1 cellular context compared by ENCODE assay signal in genomic region chr2:219228745-219229374, GRCh38.
TF ChIP-seq lines count a peak whose summit lies in the region.

No MANE protein-coding gene starts in this region.

TF ChIP-seq in HepG2, 621 proteins besides CTCF, POLR2A, EP300 and RAD21 (continued from another document and continues in another):
- TF ChIP-seq ZNF646 (CRISPR knock-in tag; IDR thresholded peaks at IDR 0.05): no peak
- TF ChIP-seq PITX1 (CRISPR knock-in tag; IDR thresholded peaks at IDR 0.05): no peak
- no peak for TF ChIP-seq BHLHE40 (IDR thresholded peaks at IDR 0.05; ENCODE audit: low read length)
- TF ChIP-seq IKZF4 (CRISPR knock-in tag; IDR thresholded peaks at IDR 0.05; ENCODE audit: borderline replicate concordance, low read depth, not compliant biosample characterization): no peak
- TF ChIP-seq MAX (IDR thresholded peaks at IDR 0.05): no peak
- no peak for TF ChIP-seq PHF20 (CRISPR knock-in tag; IDR thresholded peaks at IDR 0.05)
- no peak for TF ChIP-seq HDAC1 (CRISPR knock-in tag; IDR thresholded peaks at IDR 0.05)
- TF ChIP-seq NFKB2 (CRISPR knock-in tag; IDR thresholded peaks at IDR 0.05; ENCODE audit: borderline replicate concordance): no peak
- no peak for TF ChIP-seq ZNF740 (CRISPR knock-in tag; IDR thresholded peaks at IDR 0.05)
- TF ChIP-seq GATA4 (IDR thresholded peaks at IDR 0.05; ENCODE audit: borderline replicate concordance, low read depth): no peak
- TF ChIP-seq HMGA1 (CRISPR knock-in tag; conservative IDR thresholded peaks at IDR 0.05): no peak
- TF ChIP-seq GABPB1 (CRISPR knock-in tag; IDR thresholded peaks at IDR 0.05): no peak
- TF ChIP-seq MAFG (CRISPR knock-in tag; IDR thresholded peaks at IDR 0.05): no peak
- TF ChIP-seq PTBP1 (IDR thresholded peaks at IDR 0.05; ENCODE audit: low read depth, low read length, poor library complexity, severe bottlenecking): no peak
- no peak for TF ChIP-seq CBFB (CRISPR knock-in tag; IDR thresholded peaks at IDR 0.05)
- no peak for TF ChIP-seq ZNF17 (CRISPR knock-in tag; IDR thresholded peaks at IDR 0.05)
- TF ChIP-seq CREB1 (IDR thresholded peaks at IDR 0.05): no peak
- no peak for TF ChIP-seq CREB1 (CRISPR knock-in tag; IDR thresholded peaks at IDR 0.05)
- TF ChIP-seq MAFF (IDR thresholded peaks at IDR 0.05; ENCODE audit: low read depth, low read length): no peak
- 0 out of 2 replicates have a peak, but pooled peaks have one; percentile 38 for TF ChIP-seq SP140L (CRISPR knock-in tag; IDR thresholded peaks at IDR 0.05; ENCODE audit: borderline replicate concordance)
- TF ChIP-seq ZNF878 (CRISPR knock-in tag; IDR thresholded peaks at IDR 0.05): no peak
- TF ChIP-seq PHF8 (CRISPR knock-in tag; IDR thresholded peaks at IDR 0.05): no peak
- no peak for TF ChIP-seq HDAC6 (IDR thresholded peaks at IDR 0.05; ENCODE audit: low read depth, low read length)
- TF ChIP-seq, protein P1, sequence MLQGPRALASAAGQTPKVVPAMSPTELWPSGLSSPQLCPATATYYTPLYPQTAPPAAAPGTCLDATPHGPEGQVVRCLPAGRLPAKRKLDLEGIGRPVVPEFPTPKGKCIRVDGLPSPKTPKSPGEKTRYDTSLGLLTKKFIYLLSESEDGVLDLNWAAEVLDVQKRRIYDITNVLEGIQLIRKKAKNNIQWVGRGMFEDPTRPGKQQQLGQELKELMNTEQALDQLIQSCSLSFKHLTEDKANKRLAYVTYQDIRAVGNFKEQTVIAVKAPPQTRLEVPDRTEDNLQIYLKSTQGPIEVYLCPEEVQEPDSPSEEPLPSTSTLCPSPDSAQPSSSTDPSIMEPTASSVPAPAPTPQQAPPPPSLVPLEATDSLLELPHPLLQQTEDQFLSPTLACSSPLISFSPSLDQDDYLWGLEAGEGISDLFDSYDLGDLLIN (CRISPR knock-in tag; IDR thresholded peaks at IDR 0.05; ENCODE audit: borderline replicate concordance): no peak
- peak; percentile 50; the same call in 1 of the 2 replicates for TF ChIP-seq ZNF556 (CRISPR knock-in tag; IDR thresholded peaks at IDR 0.05; ENCODE audit: borderline replicate concordance)
- TF ChIP-seq ZNF24 (IDR thresholded peaks at IDR 0.05): no peak
- TF ChIP-seq ZNF598 (CRISPR knock-in tag; IDR thresholded peaks at IDR 0.05; ENCODE audit: borderline replicate concordance): no peak
- no peak for TF ChIP-seq SIX4 (CRISPR knock-in tag; IDR thresholded peaks at IDR 0.05)
- no peak; the same call in 1 of the 2 replicates for TF ChIP-seq CENPBD1 (CRISPR knock-in tag; IDR thresholded peaks at IDR 0.05; ENCODE audit: borderline replicate concordance, low read depth)
- TF ChIP-seq NR2F6 (IDR thresholded peaks at IDR 0.05): no peak
- TF ChIP-seq NR2F6 (CRISPR knock-in tag; IDR thresholded peaks at IDR 0.05): no peak
- TF ChIP-seq, protein P2, sequence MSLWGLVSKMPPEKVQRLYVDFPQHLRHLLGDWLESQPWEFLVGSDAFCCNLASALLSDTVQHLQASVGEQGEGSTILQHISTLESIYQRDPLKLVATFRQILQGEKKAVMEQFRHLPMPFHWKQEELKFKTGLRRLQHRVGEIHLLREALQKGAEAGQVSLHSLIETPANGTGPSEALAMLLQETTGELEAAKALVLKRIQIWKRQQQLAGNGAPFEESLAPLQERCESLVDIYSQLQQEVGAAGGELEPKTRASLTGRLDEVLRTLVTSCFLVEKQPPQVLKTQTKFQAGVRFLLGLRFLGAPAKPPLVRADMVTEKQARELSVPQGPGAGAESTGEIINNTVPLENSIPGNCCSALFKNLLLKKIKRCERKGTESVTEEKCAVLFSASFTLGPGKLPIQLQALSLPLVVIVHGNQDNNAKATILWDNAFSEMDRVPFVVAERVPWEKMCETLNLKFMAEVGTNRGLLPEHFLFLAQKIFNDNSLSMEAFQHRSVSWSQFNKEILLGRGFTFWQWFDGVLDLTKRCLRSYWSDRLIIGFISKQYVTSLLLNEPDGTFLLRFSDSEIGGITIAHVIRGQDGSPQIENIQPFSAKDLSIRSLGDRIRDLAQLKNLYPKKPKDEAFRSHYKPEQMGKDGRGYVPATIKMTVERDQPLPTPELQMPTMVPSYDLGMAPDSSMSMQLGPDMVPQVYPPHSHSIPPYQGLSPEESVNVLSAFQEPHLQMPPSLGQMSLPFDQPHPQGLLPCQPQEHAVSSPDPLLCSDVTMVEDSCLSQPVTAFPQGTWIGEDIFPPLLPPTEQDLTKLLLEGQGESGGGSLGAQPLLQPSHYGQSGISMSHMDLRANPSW (CRISPR knock-in tag; IDR thresholded peaks at IDR 0.05; ENCODE audit: borderline replicate concordance): no peak
- TF ChIP-seq, protein P3, sequence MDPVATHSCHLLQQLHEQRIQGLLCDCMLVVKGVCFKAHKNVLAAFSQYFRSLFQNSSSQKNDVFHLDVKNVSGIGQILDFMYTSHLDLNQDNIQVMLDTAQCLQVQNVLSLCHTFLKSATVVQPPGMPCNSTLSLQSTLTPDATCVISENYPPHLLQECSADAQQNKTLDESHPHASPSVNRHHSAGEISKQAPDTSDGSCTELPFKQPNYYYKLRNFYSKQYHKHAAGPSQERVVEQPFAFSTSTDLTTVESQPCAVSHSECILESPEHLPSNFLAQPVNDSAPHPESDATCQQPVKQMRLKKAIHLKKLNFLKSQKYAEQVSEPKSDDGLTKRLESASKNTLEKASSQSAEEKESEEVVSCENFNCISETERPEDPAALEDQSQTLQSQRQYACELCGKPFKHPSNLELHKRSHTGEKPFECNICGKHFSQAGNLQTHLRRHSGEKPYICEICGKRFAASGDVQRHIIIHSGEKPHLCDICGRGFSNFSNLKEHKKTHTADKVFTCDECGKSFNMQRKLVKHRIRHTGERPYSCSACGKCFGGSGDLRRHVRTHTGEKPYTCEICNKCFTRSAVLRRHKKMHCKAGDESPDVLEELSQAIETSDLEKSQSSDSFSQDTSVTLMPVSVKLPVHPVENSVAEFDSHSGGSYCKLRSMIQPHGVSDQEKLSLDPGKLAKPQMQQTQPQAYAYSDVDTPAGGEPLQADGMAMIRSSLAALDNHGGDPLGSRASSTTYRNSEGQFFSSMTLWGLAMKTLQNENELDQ (CRISPR knock-in tag; IDR thresholded peaks at IDR 0.05; ENCODE audit: borderline replicate concordance): no peak
- TF ChIP-seq, protein P4, sequence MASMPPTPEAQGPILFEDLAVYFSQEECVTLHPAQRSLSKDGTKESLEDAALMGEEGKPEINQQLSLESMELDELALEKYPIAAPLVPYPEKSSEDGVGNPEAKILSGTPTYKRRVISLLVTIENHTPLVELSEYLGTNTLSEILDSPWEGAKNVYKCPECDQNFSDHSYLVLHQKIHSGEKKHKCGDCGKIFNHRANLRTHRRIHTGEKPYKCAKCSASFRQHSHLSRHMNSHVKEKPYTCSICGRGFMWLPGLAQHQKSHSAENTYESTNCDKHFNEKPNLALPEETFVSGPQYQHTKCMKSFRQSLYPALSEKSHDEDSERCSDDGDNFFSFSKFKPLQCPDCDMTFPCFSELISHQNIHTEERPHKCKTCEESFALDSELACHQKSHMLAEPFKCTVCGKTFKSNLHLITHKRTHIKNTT (CRISPR knock-in tag; IDR thresholded peaks at IDR 0.05): no peak
- TF ChIP-seq ZNF589 (CRISPR knock-in tag; conservative IDR thresholded peaks at IDR 0.05): no peak
- TF ChIP-seq ZNF713 (CRISPR knock-in tag; IDR thresholded peaks at IDR 0.05): no peak
- TF ChIP-seq ZFP90 (CRISPR knock-in tag; IDR thresholded peaks at IDR 0.05; ENCODE audit: borderline replicate concordance): no peak
- TF ChIP-seq TAF15 (IDR thresholded peaks at IDR 0.05; ENCODE audit: low read depth, low read length, poor library complexity, severe bottlenecking): no peak
- TF ChIP-seq KDM5B (CRISPR knock-in tag; IDR thresholded peaks at IDR 0.05; ENCODE audit: borderline replicate concordance): no peak
- 0 out of 2 replicates have a peak, but pooled peaks have one; percentile 24 for TF ChIP-seq CHCHD3 (CRISPR knock-in tag; IDR thresholded peaks at IDR 0.05)
- peak; percentile 79; the same call in 1 of the 2 replicates for TF ChIP-seq ZNF572 (CRISPR knock-in tag; IDR thresholded peaks at IDR 0.05)
- no peak for TF ChIP-seq HOMEZ (CRISPR knock-in tag; IDR thresholded peaks at IDR 0.05; ENCODE audit: low read depth)
- no peak for TF ChIP-seq PCBP2 (optimal IDR thresholded peaks at IDR 0.05; ENCODE audit: low read depth, low read length, poor library complexity, severe bottlenecking)
- TF ChIP-seq ZNF567 (CRISPR knock-in tag; IDR thresholded peaks at IDR 0.05; ENCODE audit: borderline replicate concordance): no peak
- no peak for TF ChIP-seq SMC3 (IDR thresholded peaks at IDR 0.05; ENCODE audit: low read length)
- no peak for TF ChIP-seq HDAC2 (CRISPR knock-in tag; IDR thresholded peaks at IDR 0.05)
- TF ChIP-seq ARHGAP35 (CRISPR knock-in tag; IDR thresholded peaks at IDR 0.05; ENCODE audit: borderline replicate concordance): no peak
- TF ChIP-seq ZBTB1 (CRISPR knock-in tag; IDR thresholded peaks at IDR 0.05; ENCODE audit: borderline replicate concordance): no peak
- no peak for TF ChIP-seq MYPOP (CRISPR knock-in tag; IDR thresholded peaks at IDR 0.05)
- TF ChIP-seq NCOA2 (CRISPR knock-in tag; IDR thresholded peaks at IDR 0.05): no peak; the same call in 1 of the 2 replicates
- TF ChIP-seq ZNF570 (CRISPR knock-in tag; IDR thresholded peaks at IDR 0.05; ENCODE audit: borderline replicate concordance): no peak
- TF ChIP-seq DNMT3B (CRISPR knock-in tag; conservative IDR thresholded peaks at IDR 0.05): no peak
- TF ChIP-seq ZNF292 (CRISPR knock-in tag; IDR thresholded peaks at IDR 0.05; ENCODE audit: borderline replicate concordance, low read depth): no peak
- TF ChIP-seq PHF21A (CRISPR knock-in tag; IDR thresholded peaks at IDR 0.05): no peak
